In the genomic region with DNA sequence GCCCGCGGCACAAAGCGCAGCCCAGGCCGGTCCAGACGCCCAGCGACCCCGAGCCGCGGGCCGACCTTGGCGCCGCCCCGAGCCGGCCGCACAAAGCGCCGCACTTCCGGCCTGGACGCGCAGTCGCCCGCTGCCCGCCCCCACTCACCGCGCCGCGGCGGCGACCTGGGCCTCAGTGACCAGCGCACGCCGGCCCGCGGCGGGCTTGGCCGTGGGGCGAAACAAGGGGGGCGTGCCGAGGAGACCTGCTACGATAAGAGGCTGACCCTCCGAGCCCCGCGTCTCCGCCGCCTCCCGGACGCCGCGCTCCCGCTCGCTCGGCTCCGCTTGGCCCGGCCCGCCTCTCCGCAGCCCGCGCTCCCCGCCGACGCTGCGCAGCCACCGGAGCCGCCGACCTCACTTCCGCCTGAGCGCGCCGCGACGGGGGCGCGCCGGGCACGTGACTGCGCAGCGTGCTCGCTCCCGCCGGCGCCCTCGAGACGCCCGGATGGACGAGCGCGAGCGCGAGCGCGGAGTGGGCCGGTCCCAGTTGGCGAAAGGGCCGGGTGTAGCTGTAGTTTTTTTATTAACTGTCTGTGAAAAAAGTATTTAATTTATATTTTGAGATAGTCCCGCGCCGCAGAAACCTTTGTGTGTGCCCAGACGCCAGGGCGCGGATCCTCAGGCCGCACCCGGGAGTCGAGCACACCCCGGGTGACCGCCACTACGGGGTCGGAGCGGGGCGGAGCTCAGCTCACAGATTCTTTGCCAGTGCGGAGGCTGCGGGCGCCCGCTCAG, we compare ENCODE assay signal across 8 cellular contexts. TPM values are rescaled to one million over a fixed set of nuclear protein-coding genes. Genes with fewer than 3 reads are reported as not detected.
DNase-seq lines count a peak whose midpoint lies in the region; ATAC-seq and TF ChIP-seq lines count a peak whose summit lies in the region.

A gene with protein sequence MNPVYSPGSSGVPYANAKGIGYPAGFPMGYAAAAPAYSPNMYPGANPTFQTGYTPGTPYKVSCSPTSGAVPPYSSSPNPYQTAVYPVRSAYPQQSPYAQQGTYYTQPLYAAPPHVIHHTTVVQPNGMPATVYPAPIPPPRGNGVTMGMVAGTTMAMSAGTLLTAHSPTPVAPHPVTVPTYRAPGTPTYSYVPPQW (minus strand): TSS at position 395 of the 777 bp plus-strand sequence. CDS start 10,814 bp downstream, outside the sequence.

- peak within 1 kb of the TSS; percentile 90 for H3K4me3 Mint-ChIP-seq in dendritic cell treated with granulocyte-macrophage colony-stimulating factor and Interleukin-4, amounts not matched to agents 40 ng/mL and 50 ng/mL, for 4 days

- H3K36me3 Mint-ChIP-seq in dendritic cell treated with granulocyte-macrophage colony-stimulating factor and Interleukin-4, amounts not matched to agents 40 ng/mL and 50 ng/mL, for 4 days (ENCODE audit: low read depth) = peaks cover 33% of the 10 kb centered on the region

- peaks cover 49% of the 10 kb centered on the region for H4K20me1 ChIP-seq in BLaER1

- intact Hi-C loops in dendritic cell treated with granulocyte-macrophage colony-stimulating factor and Interleukin-4, amounts not matched to agents 40 ng/mL and 50 ng/mL, for 4 days (cut with micrococcal nuclease) = loop anchor here (1.0 kb wide), 1 partner anchor 12 kb away; a partner anchor contains a TSS

- TF ChIP-seq RAD21 in liver (IDR thresholded peaks at IDR 0.05) = peak in 1 of 2 donors; percentile 15

- H3K4me3 ChIP-seq in BLaER1 (peak within 1 kb of the TSS; percentile 100), liver (ENCODE audit: low read depth in 1 of 3, low read length in 3 of 3) (peak within 1 kb of the TSS; percentile 85 to 97 (median 88))

- peak within 1 kb of the TSS; percentile 97 for H3K27ac Mint-ChIP-seq in dendritic cell treated with granulocyte-macrophage colony-stimulating factor and Interleukin-4, amounts not matched to agents 40 ng/mL and 50 ng/mL, for 4 days

- H3K9ac ChIP-seq in BLaER1 (peak within 1 kb of the TSS; percentile 98), liver (ENCODE audit: low read depth in 1 of 2, low read length in 2 of 2) (peak within 1 kb of the TSS; percentile 98 to 99)

- H3K27me3 ChIP-seq in BLaER1 (no peaks in the 10 kb centered on the region), liver (ENCODE audit: control insufficient read depth in 4 of 4, insufficient read depth in 4 of 4, low read length in 3 of 4) (no peaks in the 10 kb centered on the region)

- H3K27ac ChIP-seq in BLaER1 (peak within 1 kb of the TSS; percentile 99), liver (ENCODE audit: low read depth in 1 of 2, low read length in 2 of 2) (peak within 1 kb of the TSS; percentile 88 to 96)

- H3K27me3 Mint-ChIP-seq in dendritic cell treated with granulocyte-macrophage colony-stimulating factor and Interleukin-4, amounts not matched to agents 40 ng/mL and 50 ng/mL, for 4 days = no peaks in the 10 kb centered on the region

- H3K9me3 ChIP-seq in BLaER1 (no peaks in the 10 kb centered on the region), liver (ENCODE audit: control insufficient read depth in 4 of 4, low read length in 3 of 4) (no peaks in the 10 kb centered on the region)

- WGBS in liver = 1% methylated on average over 113 of the region's 113 CpGs

- H3K36me3 ChIP-seq in BLaER1 = peaks cover 33% of the 10 kb centered on the region
- H3K36me3 ChIP-seq in liver (ENCODE audit: control insufficient read depth in 4 of 4, insufficient read depth in 3 of 4, low read depth in 1 of 4, low read length in 3 of 4) = peaks cover under 1 to 6% (median 4%) of the 10 kb centered on the region in 4 donors

- peaks cover 15% of the 10 kb centered on the region for H3K4me1 Mint-ChIP-seq in dendritic cell treated with granulocyte-macrophage colony-stimulating factor and Interleukin-4, amounts not matched to agents 40 ng/mL and 50 ng/mL, for 4 days (ENCODE audit: low read depth)

- H3K4me2 ChIP-seq in BLaER1 = peak within 1 kb of the TSS; percentile 78

- no peaks in the 10 kb centered on the region for H3K9me3 Mint-ChIP-seq in dendritic cell treated with granulocyte-macrophage colony-stimulating factor and Interleukin-4, amounts not matched to agents 40 ng/mL and 50 ng/mL, for 4 days

- no peak for TF ChIP-seq CTCF in liver (IDR thresholded peaks at IDR 0.05; ENCODE audit: low read depth, low read length, missing input control)

- peak; percentile 86 for DNase-seq in GM19240 (ENCODE audit: insufficient read length, low spot score)
- DNase-seq in NCI-H526 (lab: John Stamatoyannopoulos, UW) = peak; percentile 68 to 93
- peak; percentile 80 to 81 for DNase-seq in activated CD4-positive, alpha-beta T cell treated with anti-CD3 and anti-CD28 coated beads, Interleukin-2, amount 50 U/mL, for 4 hours
- peak; percentile 87 for DNase-seq in stimulated activated CD4-positive, alpha-beta T cell treated with anti-CD3 and anti-CD28 coated beads, Interleukin-4, amount 100 ng/mL, for 24 hours

- H3K4me1 ChIP-seq in BLaER1 = peaks cover 19% of the 10 kb centered on the region
- H3K4me1 ChIP-seq in liver (ENCODE audit: control insufficient read depth in 4 of 4, insufficient read depth in 4 of 4, low read length in 3 of 4) = peaks cover 5 to 23% (median 10%) of the 10 kb centered on the region in 4 donors

- peak; percentile 80 for ATAC-seq in HG03457 (IDR thresholded peaks at IDR 0.05; ENCODE audit: unreplicated experiment)

TF ChIP-seq in liver, 16 proteins besides CTCF, POLR2A, EP300 and RAD21:
- TF ChIP-seq, protein P1, sequence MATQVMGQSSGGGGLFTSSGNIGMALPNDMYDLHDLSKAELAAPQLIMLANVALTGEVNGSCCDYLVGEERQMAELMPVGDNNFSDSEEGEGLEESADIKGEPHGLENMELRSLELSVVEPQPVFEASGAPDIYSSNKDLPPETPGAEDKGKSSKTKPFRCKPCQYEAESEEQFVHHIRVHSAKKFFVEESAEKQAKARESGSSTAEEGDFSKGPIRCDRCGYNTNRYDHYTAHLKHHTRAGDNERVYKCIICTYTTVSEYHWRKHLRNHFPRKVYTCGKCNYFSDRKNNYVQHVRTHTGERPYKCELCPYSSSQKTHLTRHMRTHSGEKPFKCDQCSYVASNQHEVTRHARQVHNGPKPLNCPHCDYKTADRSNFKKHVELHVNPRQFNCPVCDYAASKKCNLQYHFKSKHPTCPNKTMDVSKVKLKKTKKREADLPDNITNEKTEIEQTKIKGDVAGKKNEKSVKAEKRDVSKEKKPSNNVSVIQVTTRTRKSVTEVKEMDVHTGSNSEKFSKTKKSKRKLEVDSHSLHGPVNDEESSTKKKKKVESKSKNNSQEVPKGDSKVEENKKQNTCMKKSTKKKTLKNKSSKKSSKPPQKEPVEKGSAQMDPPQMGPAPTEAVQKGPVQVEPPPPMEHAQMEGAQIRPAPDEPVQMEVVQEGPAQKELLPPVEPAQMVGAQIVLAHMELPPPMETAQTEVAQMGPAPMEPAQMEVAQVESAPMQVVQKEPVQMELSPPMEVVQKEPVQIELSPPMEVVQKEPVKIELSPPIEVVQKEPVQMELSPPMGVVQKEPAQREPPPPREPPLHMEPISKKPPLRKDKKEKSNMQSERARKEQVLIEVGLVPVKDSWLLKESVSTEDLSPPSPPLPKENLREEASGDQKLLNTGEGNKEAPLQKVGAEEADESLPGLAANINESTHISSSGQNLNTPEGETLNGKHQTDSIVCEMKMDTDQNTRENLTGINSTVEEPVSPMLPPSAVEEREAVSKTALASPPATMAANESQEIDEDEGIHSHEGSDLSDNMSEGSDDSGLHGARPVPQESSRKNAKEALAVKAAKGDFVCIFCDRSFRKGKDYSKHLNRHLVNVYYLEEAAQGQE (IDR thresholded peaks at IDR 0.05) = peak; percentile 45
- no peak for TF ChIP-seq TAF1 (conservative IDR thresholded peaks at IDR 0.05)
- TF ChIP-seq, protein P2, sequence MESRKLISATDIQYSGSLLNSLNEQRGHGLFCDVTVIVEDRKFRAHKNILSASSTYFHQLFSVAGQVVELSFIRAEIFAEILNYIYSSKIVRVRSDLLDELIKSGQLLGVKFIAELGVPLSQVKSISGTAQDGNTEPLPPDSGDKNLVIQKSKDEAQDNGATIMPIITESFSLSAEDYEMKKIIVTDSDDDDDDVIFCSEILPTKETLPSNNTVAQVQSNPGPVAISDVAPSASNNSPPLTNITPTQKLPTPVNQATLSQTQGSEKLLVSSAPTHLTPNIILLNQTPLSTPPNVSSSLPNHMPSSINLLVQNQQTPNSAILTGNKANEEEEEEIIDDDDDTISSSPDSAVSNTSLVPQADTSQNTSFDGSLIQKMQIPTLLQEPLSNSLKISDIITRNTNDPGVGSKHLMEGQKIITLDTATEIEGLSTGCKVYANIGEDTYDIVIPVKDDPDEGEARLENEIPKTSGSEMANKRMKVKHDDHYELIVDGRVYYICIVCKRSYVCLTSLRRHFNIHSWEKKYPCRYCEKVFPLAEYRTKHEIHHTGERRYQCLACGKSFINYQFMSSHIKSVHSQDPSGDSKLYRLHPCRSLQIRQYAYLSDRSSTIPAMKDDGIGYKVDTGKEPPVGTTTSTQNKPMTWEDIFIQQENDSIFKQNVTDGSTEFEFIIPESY (IDR thresholded peaks at IDR 0.05) = no peak
- TF ChIP-seq YY1 (IDR thresholded peaks at IDR 0.05) = peak; percentile 64
- TF ChIP-seq SP1 (IDR thresholded peaks at IDR 0.05) = no peak
- peak in 1 of 2 donors; percentile 6 for TF ChIP-seq RXRA (IDR thresholded peaks at IDR 0.05)

RNA-seq across cellular contexts. Expression of the gene that starts here (rescaled TPM):
- total RNA-seq in liver = 10 to 100 TPM; 32.4 to 62.3 TPM
- polyA plus RNA-seq in liver = 10 to 100 TPM; 13.9 to 29.3 TPM

Comparison
In these comparisons a context has a peak if more than half of its experiments do, and no peak if none do; other contexts are left out.
1. Peak in every context shown above with its lines: DNase-seq, ATAC-seq, H3K4me3 ChIP-seq and H3K27ac ChIP-seq.